In genomic region chr16:86664518-86665318, GRCh38 we compare ENCODE assay signal across 9 cellular contexts.
DNase-seq lines count a peak whose midpoint lies in the region; ATAC-seq and TF ChIP-seq lines count a peak whose summit lies in the region.
"Had no signal": no experiment of that assay in that cellular context is flagged by ENCODE, and none has a peak within 500 bp of the region (broad histone marks: within the 10 kb centered on the region; RNA-seq: fewer than 3 reads in every experiment).

No MANE protein-coding gene starts in this region.

- H3K27ac ChIP-seq in AG04450 (ENCODE audit: low read depth, low read length), result peak overlapping the region; percentile 89

- H3K27me3 Mint-ChIP-seq in stimulated activated naive CD8-positive, alpha-beta T cell treated with anti-CD3 and anti-CD28 coated beads, Interleukin-15, Interleukin-2, amounts not matched to agents 100 ng/mL and 50 ng/mL, for 24 hours, result peaks cover 38% of the 10 kb centered on the region

- TF ChIP-seq CTCF in AG04450 (IDR thresholded peaks at IDR 0.05; ENCODE audit: low read depth, low read length), result no peak

- peaks cover 14% of the 10 kb centered on the region for H3K9me3 Mint-ChIP-seq in stimulated activated naive CD8-positive, alpha-beta T cell treated with anti-CD3 and anti-CD28 coated beads, Interleukin-15, Interleukin-2, amounts not matched to agents 100 ng/mL and 50 ng/mL, for 24 hours

- POLR2A ChIA-PET in AG04450 (lab: Yijun Ruan, JAX), result interaction anchor here (0.5 to 1.8 kb wide), 8 partner anchors 12 to 353 kb away, joined by 3 to 10 read pairs (median 5); partner anchors contain the start of gene FOXL1

- CTCF ChIA-PET in AG04450 (lab: Charles Lee), result interaction anchor here (0.8 to 1.4 kb wide), 2 partner anchors 397 to 398 kb away, joined by 3 read pairs; no protein-coding TSS in a partner anchor

- no peaks in the 10 kb centered on the region for H3K27me3 ChIP-seq in AG04450 (ENCODE audit: control insufficient read depth, insufficient read depth, low read length)

- DNase-seq in AG04450 (ENCODE audit: low read depth, low spot score), result peak; percentile 81
- DNase-seq in HS-27A (ENCODE audit: low read depth), result peak; percentile 93
- DNase-seq in activated CD8-positive, alpha-beta memory T cell treated with anti-CD3 and anti-CD28 coated beads, Interleukin-2, amount 50 U/mL, for 48 hours, result peak; percentile 69
- peak; percentile 94 for DNase-seq in islet precursor cell
- DNase-seq in globus pallidus (ENCODE audit: low spot score), result no peak
- no peak for DNase-seq in anterior cingulate cortex (lab: John Stamatoyannopoulos, UW)

- peaks cover 13% of the 10 kb centered on the region for H3K9me3 ChIP-seq in AG04450 (ENCODE audit: control insufficient read depth, insufficient read depth, low read length)

- ATAC-seq in GM19395 (IDR thresholded peaks at IDR 0.05; ENCODE audit: unreplicated experiment), result peak; percentile 71

- H3K36me3 Mint-ChIP-seq in stimulated activated naive CD8-positive, alpha-beta T cell treated with anti-CD3 and anti-CD28 coated beads, Interleukin-15, Interleukin-2, amounts not matched to agents 100 ng/mL and 50 ng/mL, for 24 hours (ENCODE audit: low read depth), result no peaks in the 10 kb centered on the region

- peaks cover 44% of the 10 kb centered on the region for H3K4me1 Mint-ChIP-seq in stimulated activated naive CD8-positive, alpha-beta T cell treated with anti-CD3 and anti-CD28 coated beads, Interleukin-15, Interleukin-2, amounts not matched to agents 100 ng/mL and 50 ng/mL, for 24 hours (ENCODE audit: low read depth)

- H3K4me3 ChIP-seq in AG04450 (ENCODE audit: low read depth, low read length), result no peak overlapping the region
- H3K4me3 ChIP-seq: lung had no signal

- peak overlapping the region; percentile 50 for H3K4me3 Mint-ChIP-seq in stimulated activated naive CD8-positive, alpha-beta T cell treated with anti-CD3 and anti-CD28 coated beads, Interleukin-15, Interleukin-2, amounts not matched to agents 100 ng/mL and 50 ng/mL, for 24 hours

- peak overlapping the region; percentile 93 for H3K27ac Mint-ChIP-seq in stimulated activated naive CD8-positive, alpha-beta T cell treated with anti-CD3 and anti-CD28 coated beads, Interleukin-15, Interleukin-2, amounts not matched to agents 100 ng/mL and 50 ng/mL, for 24 hours

Comparison
In these comparisons a context has a peak if more than half of its experiments do, and no peak if none do; other contexts are left out.
1. DNase-seq: peak in AG04450 (single experiment), HS-27A (single experiment), activated CD8-positive, alpha-beta memory T cell treated with anti-CD3 and anti-CD28 coated beads, Interleukin-2, amount 50 U/mL, for 48 hours (single experiment) and islet precursor cell (single experiment); none in globus pallidus (single experiment) and anterior cingulate cortex (0 of 58).